ENCODE assay signal across 1 cellular context in genomic region chr20:37920270-37920669, GRCh38.
TF ChIP-seq lines count a peak whose summit lies in the region.

No MANE protein-coding gene starts in this region.

TF ChIP-seq in K562, 482 proteins besides CTCF, POLR2A, EP300 and RAD21:
- TF ChIP-seq IRF2 (CRISPR knock-in tag; IDR thresholded peaks at IDR 0.05) (no peak), NELFE (IDR thresholded peaks at IDR 0.05; ENCODE audit: insufficient read depth, insufficient read length) (no peak), PPARD (CRISPR knock-in tag; IDR thresholded peaks at IDR 0.05) (no peak), NFIC (IDR thresholded peaks at IDR 0.05) (peak; percentile 71)
